Comparison of ENCODE assay signal across 1 cellular context in genomic region chr20:62366370-62367135, GRCh38.
TF ChIP-seq lines count a peak whose summit lies in the region.

No MANE protein-coding gene starts in this region.

TF ChIP-seq in HEK293, 187 proteins besides CTCF, POLR2A, EP300 and RAD21 (continued from another document):
- TF ChIP-seq KLF16 (tag by site-specific recombination; IDR thresholded peaks at IDR 0.05): no peak
- TF ChIP-seq WT1 (tag by site-specific recombination; IDR thresholded peaks at IDR 0.05): no peak
- peak; percentile 60; the same call in 1 of the 2 replicates for TF ChIP-seq ZBTB8A (tag by site-specific recombination; IDR thresholded peaks at IDR 0.05)
- TF ChIP-seq ZNF830 (tag by site-specific recombination; IDR thresholded peaks at IDR 0.05; ENCODE audit: low read depth): no peak
- TF ChIP-seq ZNF302 (tag by site-specific recombination; IDR thresholded peaks at IDR 0.05; ENCODE audit: low read depth): no peak
- TF ChIP-seq ZSCAN16 (tag by site-specific recombination; IDR thresholded peaks at IDR 0.05): no peak
- TF ChIP-seq ZNF2 (tag by site-specific recombination; IDR thresholded peaks at IDR 0.05): 0 out of 2 replicates have a peak, but pooled peaks have one; percentile 6
- TF ChIP-seq ZNF132 (tag by site-specific recombination; IDR thresholded peaks at IDR 0.05; ENCODE audit: borderline replicate concordance): no peak
- no peak for TF ChIP-seq OVOL3 (tag by site-specific recombination; IDR thresholded peaks at IDR 0.05)
- TF ChIP-seq ZNF184 (tag by site-specific recombination; IDR thresholded peaks at IDR 0.05): no peak
- TF ChIP-seq GLIS1 (tag by site-specific recombination; IDR thresholded peaks at IDR 0.05): peak; percentile 45
- TF ChIP-seq ZBTB49 (tag by site-specific recombination; IDR thresholded peaks at IDR 0.05; ENCODE audit: low read depth): no peak
- peak; percentile 24; the same call in 1 of the 2 replicates for TF ChIP-seq KLF9 (tag by site-specific recombination; IDR thresholded peaks at IDR 0.05; ENCODE audit: low read depth)
- peak; percentile 100 for TF ChIP-seq ZNF121 (tag by site-specific recombination; IDR thresholded peaks at IDR 0.05)
- no peak for TF ChIP-seq MZF1 (tag by site-specific recombination; IDR thresholded peaks at IDR 0.05; ENCODE audit: borderline replicate concordance)
- no peak for TF ChIP-seq ZNF529 (tag by site-specific recombination; IDR thresholded peaks at IDR 0.05; ENCODE audit: insufficient replicate concordance)
- no peak for TF ChIP-seq ZNF768 (tag by site-specific recombination; IDR thresholded peaks at IDR 0.05)
- TF ChIP-seq, protein P1, sequence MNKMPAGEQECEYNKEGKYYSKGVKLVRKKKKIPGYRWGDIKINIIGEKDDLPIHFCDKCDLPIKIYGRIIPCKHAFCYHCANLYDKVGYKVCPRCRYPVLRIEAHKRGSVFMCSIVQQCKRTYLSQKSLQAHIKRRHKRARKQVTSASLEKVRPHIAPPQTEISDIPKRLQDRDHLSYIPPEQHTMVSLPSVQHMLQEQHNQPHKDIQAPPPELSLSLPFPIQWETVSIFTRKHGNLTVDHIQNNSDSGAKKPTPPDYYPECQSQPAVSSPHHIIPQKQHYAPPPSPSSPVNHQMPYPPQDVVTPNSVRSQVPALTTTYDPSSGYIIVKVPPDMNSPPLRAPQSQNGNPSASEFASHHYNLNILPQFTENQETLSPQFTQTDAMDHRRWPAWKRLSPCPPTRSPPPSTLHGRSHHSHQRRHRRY (tag by site-specific recombination; IDR thresholded peaks at IDR 0.05): no peak
- no peak for TF ChIP-seq GFI1B (tag by site-specific recombination; IDR thresholded peaks at IDR 0.05)
- no peak for TF ChIP-seq ZNF311 (tag by site-specific recombination; IDR thresholded peaks at IDR 0.05; ENCODE audit: borderline replicate concordance)
- TF ChIP-seq SP3 (tag by site-specific recombination; IDR thresholded peaks at IDR 0.05): peak; percentile 72
- no peak for TF ChIP-seq ZNF37A (tag by site-specific recombination; IDR thresholded peaks at IDR 0.05)
- peak; percentile 66; the same call in 1 of the 2 replicates for TF ChIP-seq ZEB2 (tag by site-specific recombination; IDR thresholded peaks at IDR 0.05)
- no peak for TF ChIP-seq ZNF473 (tag by site-specific recombination; IDR thresholded peaks at IDR 0.05)
- no peak for TF ChIP-seq ZBTB21 (tag by site-specific recombination; IDR thresholded peaks at IDR 0.05)
- TF ChIP-seq ZNF670 (tag by site-specific recombination; IDR thresholded peaks at IDR 0.05; ENCODE audit: low read depth): no peak
- peak; percentile 40; the same call in 1 of the 2 replicates for TF ChIP-seq KLF8 (tag by site-specific recombination; IDR thresholded peaks at IDR 0.05)
- TF ChIP-seq ZXDB (tag by site-specific recombination; IDR thresholded peaks at IDR 0.05): 0 out of 2 replicates have a peak, but pooled peaks have one; percentile 27
- TF ChIP-seq ZNF248 (tag by site-specific recombination; IDR thresholded peaks at IDR 0.05): no peak
- TF ChIP-seq REPIN1 (tag by site-specific recombination; IDR thresholded peaks at IDR 0.05; ENCODE audit: low read depth): no peak
- TF ChIP-seq HOXD13 (CRISPR knock-in tag; IDR thresholded peaks at IDR 0.05; ENCODE audit: borderline replicate concordance): no peak
- TF ChIP-seq ZNF140 (tag by site-specific recombination; IDR thresholded peaks at IDR 0.05): no peak
